ENCODE assay signal across 19 cellular contexts in genomic region chrX:132986556-132986955, GRCh38. TPM values are rescaled to one million over a fixed set of nuclear protein-coding genes. Genes with fewer than 3 reads are reported as not detected.
DNase-seq lines count a peak whose midpoint lies in the region; ATAC-seq, FAIRE-seq and TF ChIP-seq lines count a peak whose summit lies in the region.
"Had no signal": no experiment of that assay in that cellular context is flagged by ENCODE, and none has a peak within 500 bp of the region (broad histone marks: within the 10 kb centered on the region; RNA-seq: fewer than 3 reads in every experiment).

No MANE protein-coding gene starts in this region.

- TF ChIP-seq CTCF in bronchial epithelial cell (IDR thresholded peaks at IDR 0.05; ENCODE audit: insufficient read depth, low read length, severe bottlenecking): no peak

- in situ Hi-C loops in Caki2 (cut with HindIII; ENCODE audit: low pct_unique_long_range_greater_than_20kb, low sequenced_read_pairs): no loop called here

- intact Hi-C loops in cardiac septum (cut with DNase I): no loop called here

- H3K36me3 ChIP-seq in bronchial epithelial cell (ENCODE audit: control insufficient read depth, insufficient read depth, low read length): no peaks in the 10 kb centered on the region
- H3K36me3 ChIP-seq: BLaER1 treated with 17β-estradiol and CSF1 and Interleukin-3, amounts not matched to agents 10 nM and 100 nM had no signal

- FAIRE-seq in bronchial epithelial cell (lab: Jason Lieb, UNC): no peak
- FAIRE-seq: GM12878, HTR-8/SVneo had no signal

- no peaks in the 10 kb centered on the region for H3K27me3 ChIP-seq in bronchial epithelial cell (ENCODE audit: control insufficient read depth, insufficient read depth, low read length)

- ATAC-seq in HG03432 (IDR thresholded peaks at IDR 0.05; ENCODE audit: unreplicated experiment): no peak
- ATAC-seq: CD8-positive, alpha-beta T cell; GM12878 had no signal

- DNase-seq in Caki2 (ENCODE audit: low read depth): peak; percentile 2
- DNase-seq in bronchial epithelial cell (ENCODE audit: low read depth): peak; percentile 37
- DNase-seq in kidney tubule cell (ENCODE audit: low spot score): peak; percentile 56
- no peak for DNase-seq in cardiac septum (ENCODE audit: low spot score)
- DNase-seq in middle frontal gyrus (ENCODE audit: extremely low spot score, low spot score): no peak
- no peak for DNase-seq in amygdala (lab: John Stamatoyannopoulos, UW)
- DNase-seq: 8988T; CD8-positive, alpha-beta T cell; DMS 273 treated with DMSO at 0.1 percent for 48 hours; DMS53; DND-41; EL; H9; IMR-90 had no signal

- no peak overlapping the region for H3K4me3 ChIP-seq in bronchial epithelial cell (ENCODE audit: low read depth, low read length)
- H3K4me3 ChIP-seq: BLaER1 treated with 17β-estradiol and CSF1 and Interleukin-3, amounts not matched to agents 10 nM and 100 nM; GM12878 had no signal

RNA-seq across cellular contexts. Expression of gene HS6ST2, which starts 28.1 kb away (rescaled TPM):
- 1.1 and 3.5 TPM in 2 replicates for total RNA-seq in Caki2 (2014; rRNA removed; shearing (Covaris generic); ENCODE audit: low replicate concordance)
- 9.7 and 16.8 TPM in 2 replicates for total RNA-seq in bronchial epithelial cell
- total RNA-seq in cardiac septum: 0.24 TPM
- total RNA-seq: B cell; CD8-positive, alpha-beta T cell; GM12878; IMR-90 had no signal

Comparison
In these comparisons a context has a peak if more than half of its experiments do, and no peak if none do; other contexts are left out.
1. DNase-seq: peak in Caki2 (single experiment), bronchial epithelial cell (single experiment) and kidney tubule cell (single experiment); none in cardiac septum (single experiment), middle frontal gyrus (single experiment) and amygdala (0 of 56).